In the genomic region with DNA sequence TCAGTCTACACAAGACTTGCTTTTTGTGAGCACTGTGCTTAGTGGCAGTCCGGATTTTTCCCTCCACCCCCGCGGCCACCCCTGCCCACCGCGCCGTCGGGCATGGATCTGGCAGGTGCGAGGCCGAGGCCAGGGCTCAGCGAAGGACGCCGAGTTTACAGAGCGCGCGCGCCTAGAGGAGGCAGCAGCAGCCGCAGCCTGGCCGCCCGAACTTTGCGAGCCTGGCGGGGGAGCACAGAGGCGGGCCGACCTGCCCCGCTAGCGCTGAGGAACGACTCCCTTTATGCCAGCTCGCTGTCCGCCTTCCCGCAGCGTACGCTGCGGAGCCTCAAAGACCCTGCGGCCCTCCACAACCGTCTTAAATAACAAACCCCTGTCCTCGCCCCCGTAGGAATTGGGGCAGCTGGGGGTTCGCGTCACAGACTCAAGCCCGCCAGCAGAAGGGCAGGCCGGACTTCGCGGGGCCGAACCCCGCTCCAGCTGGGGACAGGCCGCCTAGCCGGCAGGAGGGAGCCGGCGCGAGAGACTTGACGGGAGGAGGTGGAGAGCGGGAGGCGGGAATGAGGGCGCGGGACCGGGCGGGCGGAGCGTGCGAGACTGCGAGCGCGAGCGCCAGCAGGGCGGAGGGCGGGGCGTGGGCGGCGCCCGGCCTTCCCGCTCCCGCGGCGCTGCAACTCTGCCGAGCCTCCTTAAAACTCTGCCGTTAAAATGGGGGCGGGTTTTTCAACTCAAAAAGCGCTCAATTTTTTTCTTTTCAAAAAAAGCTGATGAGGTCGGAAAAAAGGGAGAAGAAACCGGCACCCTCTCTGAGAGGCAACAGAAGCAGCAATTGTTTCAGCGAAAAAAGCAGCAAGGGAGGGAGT, we compare ENCODE assay signal across 8 cellular contexts. TPM values are rescaled to one million over a fixed set of nuclear protein-coding genes. Genes with fewer than 3 reads are reported as not detected.
DNase-seq lines count a peak whose midpoint lies in the region; ATAC-seq, FAIRE-seq and TF ChIP-seq lines count a peak whose summit lies in the region.

No MANE protein-coding gene starts in this region.

- peaks cover 5% of the 10 kb centered on the region for H3K36me3 Mint-ChIP-seq in activated T-helper 17 cell treated with anti-CD3 and anti-CD28 coated beads, Interleukin-2, amount 50 U/mL, for 72 hours (ENCODE audit: low read depth)
- peaks cover 8% of the 10 kb centered on the region for H3K36me3 Mint-ChIP-seq in natural killer cell treated with Interleukin-12 subunit alpha and Interleukin-12 subunit beta and Interleukin-15 and Interleukin-18, amount 100 ng/mL, for 72 hours

- peak overlapping the region; percentile 92 for H3K4me3 Mint-ChIP-seq in activated T-helper 17 cell treated with anti-CD3 and anti-CD28 coated beads, Interleukin-2, amount 50 U/mL, for 72 hours
- H3K4me3 Mint-ChIP-seq in natural killer cell treated with Interleukin-12 subunit alpha and Interleukin-12 subunit beta and Interleukin-15 and Interleukin-18, amount 100 ng/mL, for 72 hours: peak overlapping the region; percentile 99

- peaks cover 1% of the 10 kb centered on the region for H3K27me3 Mint-ChIP-seq in activated T-helper 17 cell treated with anti-CD3 and anti-CD28 coated beads, Interleukin-2, amount 50 U/mL, for 72 hours
- H3K27me3 Mint-ChIP-seq in natural killer cell treated with Interleukin-12 subunit alpha and Interleukin-12 subunit beta and Interleukin-15 and Interleukin-18, amount 100 ng/mL, for 72 hours: no peaks in the 10 kb centered on the region

- peak overlapping the region; percentile 88 for H3K27ac Mint-ChIP-seq in activated T-helper 17 cell treated with anti-CD3 and anti-CD28 coated beads, Interleukin-2, amount 50 U/mL, for 72 hours
- H3K27ac Mint-ChIP-seq in natural killer cell treated with Interleukin-12 subunit alpha and Interleukin-12 subunit beta and Interleukin-15 and Interleukin-18, amount 100 ng/mL, for 72 hours: peak overlapping the region; percentile 93 to 95

- H3K36me3 ChIP-seq in KOPT-K1 (ENCODE audit: insufficient read depth, low read length): peaks cover 11% of the 10 kb centered on the region

- FAIRE-seq in RCC 7860 (lab: Jason Lieb, UNC): no peak

- peaks cover 10% of the 10 kb centered on the region for H3K4me1 Mint-ChIP-seq in activated T-helper 17 cell treated with anti-CD3 and anti-CD28 coated beads, Interleukin-2, amount 50 U/mL, for 72 hours
- H3K4me1 Mint-ChIP-seq in natural killer cell treated with Interleukin-12 subunit alpha and Interleukin-12 subunit beta and Interleukin-15 and Interleukin-18, amount 100 ng/mL, for 72 hours (ENCODE audit: low read depth in 2 of 2): peaks cover 19 to 31% of the 10 kb centered on the region in 2 donors

- H3K9me3 ChIP-seq in KOPT-K1 (ENCODE audit: insufficient read depth, low read length, poor library complexity, severe bottlenecking): no peaks in the 10 kb centered on the region

- H3K27ac ChIP-seq in KOPT-K1 (ENCODE audit: low read depth, low read length, poor library complexity, severe bottlenecking): peak overlapping the region; percentile 98

- peak overlapping the region; percentile 97 for H3K4me3 ChIP-seq in fibroblast of mammary gland (ENCODE audit: control insufficient read depth, low read depth, low read length)

- peak; percentile 54 for ATAC-seq in GM21737 (IDR thresholded peaks at IDR 0.05; ENCODE audit: unreplicated experiment)
- peak; percentile 76 for ATAC-seq in activated T-helper 17 cell treated with anti-CD3 and anti-CD28 coated beads, Interleukin-2, amount 50 U/mL, for 72 hours (replicated peaks)
- ATAC-seq in natural killer cell treated with Interleukin-12 subunit alpha and Interleukin-12 subunit beta and Interleukin-15 and Interleukin-18, amount 100 ng/mL, for 72 hours: peak; percentile 89 to 91
- peak; percentile 82 for ATAC-seq in stimulated activated naive CD8-positive, alpha-beta T cell treated with anti-CD3 and anti-CD28 coated beads, Interleukin-15, Interleukin-2, amounts not matched to agents 100 U/mL and 50 U/mL, for 24 hours

- no peaks in the 10 kb centered on the region for H3K9me3 Mint-ChIP-seq in activated T-helper 17 cell treated with anti-CD3 and anti-CD28 coated beads, Interleukin-2, amount 50 U/mL, for 72 hours
- H3K9me3 Mint-ChIP-seq in natural killer cell treated with Interleukin-12 subunit alpha and Interleukin-12 subunit beta and Interleukin-15 and Interleukin-18, amount 100 ng/mL, for 72 hours: no peaks in the 10 kb centered on the region

- TF ChIP-seq CTCF in fibroblast of mammary gland (conservative IDR thresholded peaks at IDR 0.05; ENCODE audit: control insufficient read depth, insufficient read depth, low read depth, low read length): no peak

- DNase-seq in DMS53 treated with DMSO at 0.1 percent for 48 hours (lab: John Stamatoyannopoulos, UW; ENCODE audit: unreplicated experiment): peak; percentile 94
- peak; percentile 80 for DNase-seq in RCC 7860 (ENCODE audit: low spot score)
- DNase-seq in fibroblast of mammary gland (ENCODE audit: low read depth): peak; percentile 88
- DNase-seq in natural killer cell treated with Interleukin-12 subunit alpha and Interleukin-12 subunit beta and Interleukin-15 and Interleukin-18, amount 100 ng/mL, for 72 hours (ENCODE audit: low spot score): peak; percentile 92
- DNase-seq in stimulated activated naive CD8-positive, alpha-beta T cell treated with anti-CD3 and anti-CD28 coated beads, Interleukin-15, Interleukin-2, amounts not matched to agents 100 U/mL and 50 U/mL, for 24 hours: peak; percentile 84

RNA-seq across cellular contexts. Expression of a gene that starts 1.8 kb away (rescaled TPM):
- total RNA-seq in activated T-helper 17 cell treated with anti-CD3 and anti-CD28 coated beads, Interleukin-2, amount 50 U/mL, for 72 hours: 10 to 100 TPM in 1 of 2 donors, 1 to 10 TPM in 1; 8.3 to 16.2 TPM
- total RNA-seq in natural killer cell treated with Interleukin-12 subunit alpha and Interleukin-12 subunit beta and Interleukin-15 and Interleukin-18, amount 100 ng/mL, for 72 hours: 10 to 100 TPM; 21.9 to 22.5 TPM

RNA-seq across cellular contexts. Expression of a gene that starts 8.2 kb away (rescaled TPM):
- total RNA-seq in activated T-helper 17 cell treated with anti-CD3 and anti-CD28 coated beads, Interleukin-2, amount 50 U/mL, for 72 hours: 10 to 100 TPM; 55.5 to 69.7 TPM
- total RNA-seq in natural killer cell treated with Interleukin-12 subunit alpha and Interleukin-12 subunit beta and Interleukin-15 and Interleukin-18, amount 100 ng/mL, for 72 hours: 10 to 100 TPM; 77.9 to 84.9 TPM

Comparison
In these comparisons a context has a peak if more than half of its experiments do, and no peak if none do; other contexts are left out.
1. Peak in every context shown above with its lines: DNase-seq, ATAC-seq, H3K4me3 ChIP-seq and H3K27ac ChIP-seq.